ENCODE assay signal across 23 cellular contexts in genomic region chr21:41995577-41995976, GRCh38. TPM values are rescaled to one million over a fixed set of nuclear protein-coding genes. Genes with fewer than 3 reads are reported as not detected.
DNase-seq lines count a peak whose midpoint lies in the region; ATAC-seq, FAIRE-seq and TF ChIP-seq lines count a peak whose summit lies in the region.
"Had no signal": no experiment of that assay in that cellular context is flagged by ENCODE, and none has a peak within 500 bp of the region (broad histone marks: within the 10 kb centered on the region; RNA-seq: fewer than 3 reads in every experiment).

No MANE protein-coding gene starts in this region.

- TF ChIP-seq EP300 in A549 (IDR thresholded peaks at IDR 0.05) (no peak), K562 (IDR thresholded peaks at IDR 0.05; ENCODE audit: low read length) (no peak), esophagus muscularis mucosa (IDR thresholded peaks at IDR 0.05) (no peak)

- H3K4me1 Mint-ChIP-seq in endodermal cell: no peaks in the 10 kb centered on the region

- CTCF ChIA-PET in A549 (lab: Yijun Ruan, JAX): no interaction called here
- CTCF ChIA-PET in K562 (lab: Yijun Ruan, JAX; ENCODE audit: low intra/inter-chr PET ratio): no interaction called here

- peaks cover 89% of the 10 kb centered on the region for H3K36me3 Mint-ChIP-seq in endodermal cell (ENCODE audit: low read depth)

- H3K27me3 Mint-ChIP-seq in endodermal cell (ENCODE audit: insufficient read depth): no peaks in the 10 kb centered on the region
- H3K27me3 Mint-ChIP-seq: CD4-positive, CD25-positive, alpha-beta regulatory T cell had no signal

- no peak for TF ChIP-seq CTCF in A549 (IDR thresholded peaks at IDR 0.05)
- TF ChIP-seq CTCF in K562 (IDR thresholded peaks at IDR 0.05 in 2 of 3, conservative IDR thresholded peaks at IDR 0.05 in 1 of 3; ENCODE audit: insufficient read depth in 2 of 3, low read depth in 1 of 3, low read length in 3 of 3): no peak
- no peak for TF ChIP-seq CTCF in endodermal cell (conservative IDR thresholded peaks at IDR 0.05)
- no peak for TF ChIP-seq CTCF in esophagus muscularis mucosa (IDR thresholded peaks at IDR 0.05)

- TF ChIP-seq RAD21 in A549 (conservative IDR thresholded peaks at IDR 0.05 in 1 of 2, IDR thresholded peaks at IDR 0.05 in 1 of 2) (no peak), K562 (CRISPR knock-in tag; conservative IDR thresholded peaks at IDR 0.05 in 1 of 2, IDR thresholded peaks at IDR 0.05 in 1 of 2) (no peak)

- H3K9me1 ChIP-seq in K562 (ENCODE audit: control insufficient read depth, insufficient read depth, low read length): no peaks in the 10 kb centered on the region

- BruUV-seq in K562 (replicated peaks; lab: Mats Ljungman, UMichigan): no TSS peak

- H3K27me3 ChIP-seq in K562 (ENCODE audit: control insufficient read depth in 2 of 2, insufficient read depth in 2 of 2, low read length in 2 of 2): no peaks in the 10 kb centered on the region
- H3K27me3 ChIP-seq in endodermal cell (ENCODE audit: control insufficient read depth, insufficient read depth, low read length, poor library complexity, severe bottlenecking): no peaks in the 10 kb centered on the region
- H3K27me3 ChIP-seq in esophagus muscularis mucosa: no peaks in the 10 kb centered on the region
- H3K27me3 ChIP-seq: BE2C, BLaER1 had no signal

- H3K79me2 ChIP-seq in K562 (ENCODE audit: control insufficient read depth, insufficient read depth, low read length): no peaks in the 10 kb centered on the region; the same call in 2 of the 3 replicates

- no peak overlapping the region for H2AFZ ChIP-seq in K562 (ENCODE audit: low read depth, low read length)

- H3K36me3 ChIP-seq in K562 (ENCODE audit: control insufficient read depth, insufficient read depth, low read length) (peaks cover 54% of the 10 kb centered on the region), endodermal cell (ENCODE audit: control insufficient read depth, insufficient read depth, low read length) (peaks cover 98% of the 10 kb centered on the region), esophagus muscularis mucosa (peaks cover 22 to 69% (median 43%) of the 10 kb centered on the region in 4 donors)

- WGBS in A549 (ENCODE audit: missing lambda C conversion rate): 91% methylated on average over 3 of the region's 3 CpGs
- 85% methylated on average over 3 of the region's 3 CpGs for WGBS in K562 (ENCODE audit: insufficient coverage, low coverage, missing lambda C conversion rate)
- 94 to 100% methylated on average over 2 to 3 of the region's 3 CpGs for WGBS in endodermal cell (ENCODE audit: insufficient coverage in 1 of 2, insufficient read length in 1 of 2), 2 experiments
- WGBS in esophagus muscularis mucosa: 95% methylated on average over 3 of the region's 3 CpGs

- intact Hi-C loops in K562 (cut with micrococcal nuclease) (no loop called here), esophagus muscularis mucosa (cut with DNase I) (no loop called here)

- no peak overlapping the region for H3K4me3 ChIP-seq in A549
- H3K4me3 ChIP-seq in K562: no peak overlapping the region
- H3K4me3 ChIP-seq in endodermal cell (ENCODE audit: low read length): peak overlapping the region; percentile 47
- H3K4me3 ChIP-seq in esophagus muscularis mucosa: no peak overlapping the region
- H3K4me3 ChIP-seq: BLaER1 had no signal

- FAIRE-seq in A549 (lab: Jason Lieb, UNC) (no peak), K562 (lab: Jason Lieb, UNC) (no peak)
- FAIRE-seq: D721Med, G401.6, GM12891, GM19239 had no signal

- H3K4me3 Mint-ChIP-seq in endodermal cell: no peak overlapping the region
- H3K4me3 Mint-ChIP-seq: CD14-positive monocyte; CD4-positive, CD25-positive, alpha-beta regulatory T cell; CD8-positive, alpha-beta T cell had no signal

- H3K27ac ChIP-seq in A549 (no peak overlapping the region), K562 (ENCODE audit: extremely low read depth, low read depth, low read length) (no peak overlapping the region), endodermal cell (ENCODE audit: low read depth, low read length) (no peak overlapping the region), esophagus muscularis mucosa (replicated peaks in 1 of 4) (no peak overlapping the region)
- H3K27ac ChIP-seq: 22Rv1, BLaER1 had no signal

- H4K20me1 ChIP-seq in K562 (replicated peaks; ENCODE audit: control insufficient read depth, insufficient read depth, low read length): no peaks in the 10 kb centered on the region
- H4K20me1 ChIP-seq: BLaER1 had no signal

- no peak for ATAC-seq in A549
- no peak for ATAC-seq in K562
- ATAC-seq: CD8-positive, alpha-beta T cell had no signal

- H3K4me2 ChIP-seq in A549 (no peak overlapping the region), K562 (ENCODE audit: insufficient read depth, low read length) (no peak overlapping the region)
- H3K4me2 ChIP-seq: BLaER1 had no signal

- TF ChIP-seq POLR2A in A549 (IDR thresholded peaks at IDR 0.05; ENCODE audit: low read length) (no peak), K562 (conservative IDR thresholded peaks at IDR 0.05) (no peak), esophagus muscularis mucosa (IDR thresholded peaks at IDR 0.05; ENCODE audit: low read depth) (no peak)

- no peaks in the 10 kb centered on the region for H3K4me1 ChIP-seq in A549
- no peaks in the 10 kb centered on the region; a peak in 1 of 5 replicates for H3K4me1 ChIP-seq in K562 (replicated peaks in 1 of 2; ENCODE audit: control insufficient read depth in 2 of 2, insufficient read depth in 2 of 2, low read length in 2 of 2)
- no peaks in the 10 kb centered on the region for H3K4me1 ChIP-seq in endodermal cell (ENCODE audit: control insufficient read depth, insufficient read depth, low read length)
- peaks cover 0 to 5% (median 0%) of the 10 kb centered on the region in 4 donors for H3K4me1 ChIP-seq in esophagus muscularis mucosa
- H3K4me1 ChIP-seq: BE2C, BLaER1, Caco-2 had no signal

- peaks cover 7% of the 10 kb centered on the region; the same call in 1 of the 3 replicates for H3K9me3 ChIP-seq in A549
- no peaks in the 10 kb centered on the region for H3K9me3 ChIP-seq in K562 (replicated peaks; ENCODE audit: control insufficient read depth, insufficient read depth, low read depth, low read length)
- H3K9me3 ChIP-seq in endodermal cell (ENCODE audit: control insufficient read depth, low read length): peaks cover 42% of the 10 kb centered on the region
- no peaks in the 10 kb centered on the region for H3K9me3 ChIP-seq in esophagus muscularis mucosa
- H3K9me3 ChIP-seq: BE2C had no signal

- H3K9ac ChIP-seq in K562 (ENCODE audit: insufficient read depth in 1 of 2, low read depth in 2 of 2, low read length in 2 of 2): no peak overlapping the region
- H3K9ac ChIP-seq in endodermal cell (ENCODE audit: extremely low read depth, low read length, poor library complexity, severe bottlenecking): no peak overlapping the region
- H3K9ac ChIP-seq: BLaER1 had no signal

- POLR2A ChIA-PET in A549 (lab: Yijun Ruan, JAX) (no interaction called here), K562 (lab: Yijun Ruan, JAX) (interaction anchor here (1.0 kb wide), 1 partner anchor 11 kb away, joined by 5 read pairs; no protein-coding TSS in a partner anchor)

- in situ Hi-C loops in K562 (cut with MboI): no loop called here

- H3K9me3 Mint-ChIP-seq in endodermal cell: peaks cover 36% of the 10 kb centered on the region
- H3K9me3 Mint-ChIP-seq: CD8-positive, alpha-beta T cell had no signal

- H3K27ac Mint-ChIP-seq in endodermal cell: no peak overlapping the region
- H3K27ac Mint-ChIP-seq: CD14-positive monocyte had no signal

- no peak for DNase-seq in A549 (ENCODE audit: low read depth in 1 of 2, low spot score in 1 of 2)
- DNase-seq in K562 (ENCODE audit: extremely low read depth in 1 of 4, low spot score in 3 of 4): no peak
- no peak for DNase-seq in endodermal cell
- DNase-seq in esophagus muscularis mucosa (ENCODE audit: extremely low spot score): peak; percentile 37
- no peak for DNase-seq in NCI-H446 (lab: John Stamatoyannopoulos, UW)
- no peak for DNase-seq in NCI-H524 treated with DMSO at 0.1 percent for 48 hours (lab: John Stamatoyannopoulos, UW)
- DNase-seq in Kasumi-1 (lab: John Stamatoyannopoulos, UW): no peak
- DNase-seq: ACHN; BE2C; C1 segment of cervical spinal cord; Caco-2; Calu3; CD4-positive, CD25-positive, alpha-beta regulatory T cell; CD8-positive, alpha-beta T cell; DMS79 treated with DMSO at 0.1 percent for 48 hours; GF-D8 had no signal

RNA-seq across cellular contexts. Expression of gene ZBTB21, which starts 14.6 kb away (rescaled TPM):
- polyA plus RNA-seq in A549 (2011; rRNA removed) (12.4 and 13.1 TPM in 2 replicates), A549 (2017; fragmentation: RNase III; extraction: RNeasy Plus Mini Kit Qiagen cat#74134 plus additional on column Dnase treatment) (5.4 to 5.7 TPM (median 5.4 TPM) in 3 replicates), K562 (2011; rRNA removed) (8.7 and 10.7 TPM in 2 replicates), K562 (2014; fragmentation: Illumina TruSeq; extraction: Trizol) (8.4 and 11.4 TPM in 2 replicates), K562 (2014; fragmentation: Nextera tagmentation; extraction: Ambion mirVana) (1 to 10 TPM; 2.2 to 2.6 TPM), K562 (2014; rRNA removed) (3.8 and 5.6 TPM in 2 replicates)
- 2.9 and 3.1 TPM in 2 replicates for polyA plus RNA-seq in A549 (2012; cell fraction: cytosol; rRNA removed)
- polyA plus RNA-seq in A549 (2012; cell fraction: nucleus; rRNA removed): 1.7 and 2.3 TPM in 2 replicates
- 24.2 and 30.9 TPM in 2 replicates for polyA minus RNA-seq in A549 (2011; rRNA and poly(A)+ RNA removed)
- total RNA-seq in K562 (2011; cell fraction: chromatin; rRNA removed; ENCODE audit: low replicate concordance): 6.9 and 28.9 TPM in 2 replicates
- 8.2 and 9.7 TPM in 2 replicates for total RNA-seq in K562 (2011; cell fraction: nucleolus; rRNA removed)
- 12.2 and 13.4 TPM in 2 replicates for total RNA-seq in K562 (2011; cell fraction: nucleoplasm; rRNA removed)
- total RNA-seq in K562 (2014; rRNA removed) (7.4 and 8.6 TPM in 2 replicates), K562 (2014; rRNA removed; fragmentation: Illumina TruSeq; extraction: Trizol) (10.7 and 10.8 TPM in 2 replicates), K562 (2015; rRNA removed; fragmentation: Illumina TruSeq; extraction: Trizol) (10.4 and 10.7 TPM in 2 replicates), K562 (2021) (15.2 and 16.2 TPM in 2 replicates), endodermal cell (10 to 100 TPM; 17.3 to 23.1 TPM), esophagus muscularis mucosa (10 to 100 TPM in 1 of 4 donors, 1 to 10 TPM in 3; 5.9 to 15.1 (median 9.2) TPM)
- polyA plus RNA-seq in K562 (2011; cell fraction: cytosol; rRNA removed): 4.6 and 5.2 TPM in 2 replicates
- 19.4 and 20.3 TPM in 2 replicates for polyA plus RNA-seq in K562 (2011; cell fraction: nucleus; rRNA removed)
- 5.3 and 6.4 TPM in 2 replicates for polyA plus RNA-seq in K562 (2012)
- polyA minus RNA-seq in K562 (2011; rRNA and poly(A)+ RNA removed): 11.7 and 16.7 TPM in 2 replicates
- 8.9 and 15.2 TPM in 2 replicates for polyA minus RNA-seq in K562 (2011; cell fraction: cytosol; rRNA and poly(A)+ RNA removed)
- polyA minus RNA-seq in K562 (2011; cell fraction: nucleus; rRNA and poly(A)+ RNA removed): 9.0 and 19.4 TPM in 2 replicates
- 14.0 TPM for polyA plus RNA-seq in endodermal cell (2013, experiment 1 of 2)
- 14.4 TPM for polyA plus RNA-seq in endodermal cell (2013, experiment 2 of 2)

RNA-seq across cellular contexts. Expression of gene C2CD2, which starts 41.8 kb away (rescaled TPM):
- polyA plus RNA-seq in A549 (2011; rRNA removed) (13.5 and 17.4 TPM in 2 replicates), A549 (2017; fragmentation: RNase III; extraction: RNeasy Plus Mini Kit Qiagen cat#74134 plus additional on column Dnase treatment) (6.9 to 7.1 TPM (median 7.0 TPM) in 3 replicates), K562 (2011; rRNA removed) (21.6 and 27.5 TPM in 2 replicates), K562 (2014; fragmentation: Illumina TruSeq; extraction: Trizol) (9.1 and 10.9 TPM in 2 replicates), K562 (2014; fragmentation: Nextera tagmentation; extraction: Ambion mirVana) (1 to 10 TPM; 1.3 to 1.6 TPM), K562 (2014; rRNA removed) (9.5 and 13.5 TPM in 2 replicates)
- 7.4 and 8.4 TPM in 2 replicates for polyA plus RNA-seq in A549 (2012; cell fraction: cytosol; rRNA removed)
- polyA plus RNA-seq in A549 (2012; cell fraction: nucleus; rRNA removed): 11.6 and 13.8 TPM in 2 replicates
- polyA minus RNA-seq in A549 (2011; rRNA and poly(A)+ RNA removed): 39.0 and 49.5 TPM in 2 replicates
- 87.1 and 96.1 TPM in 2 replicates for total RNA-seq in K562 (2011; cell fraction: chromatin; rRNA removed; ENCODE audit: low replicate concordance)
- 67.0 and 72.4 TPM in 2 replicates for total RNA-seq in K562 (2011; cell fraction: nucleolus; rRNA removed)
- 71.8 and 78.2 TPM in 2 replicates for total RNA-seq in K562 (2011; cell fraction: nucleoplasm; rRNA removed)
- total RNA-seq in K562 (2014; rRNA removed) (15.1 and 20.2 TPM in 2 replicates), K562 (2014; rRNA removed; fragmentation: Illumina TruSeq; extraction: Trizol) (11.6 and 12.1 TPM in 2 replicates), K562 (2015; rRNA removed; fragmentation: Illumina TruSeq; extraction: Trizol) (14.0 and 14.5 TPM in 2 replicates), K562 (2021) (19.0 and 19.6 TPM in 2 replicates), endodermal cell (10 to 100 TPM; 26.3 to 28.7 TPM), esophagus muscularis mucosa (10 to 100 TPM; 11.6 to 25.3 (median 18.9) TPM)
- polyA plus RNA-seq in K562 (2011; cell fraction: cytosol; rRNA removed): 17.1 and 20.0 TPM in 2 replicates
- 40.5 and 46.1 TPM in 2 replicates for polyA plus RNA-seq in K562 (2011; cell fraction: nucleus; rRNA removed)
- 8.5 and 9.7 TPM in 2 replicates for polyA plus RNA-seq in K562 (2012)
- polyA minus RNA-seq in K562 (2011; rRNA and poly(A)+ RNA removed): 40.3 and 41.0 TPM in 2 replicates
- polyA minus RNA-seq in K562 (2011; cell fraction: cytosol; rRNA and poly(A)+ RNA removed): 23.2 and 27.7 TPM in 2 replicates
- 31.8 and 44.2 TPM in 2 replicates for polyA minus RNA-seq in K562 (2011; cell fraction: nucleus; rRNA and poly(A)+ RNA removed)
- 8.9 TPM for polyA plus RNA-seq in endodermal cell (2013, experiment 1 of 2)
- polyA plus RNA-seq in endodermal cell (2013, experiment 2 of 2): 7.2 TPM

Comparison
In these comparisons a context has a peak if more than half of its experiments do, and no peak if none do; other contexts are left out.
1. Of the 35 proteins assayed by ChIP-seq in both K562 and A549: peak only in K562: none; only in A549: none; in both: ZFP36; in neither: 34.